Comparison of ENCODE assay signal across 18 cellular contexts in the genomic region with DNA sequence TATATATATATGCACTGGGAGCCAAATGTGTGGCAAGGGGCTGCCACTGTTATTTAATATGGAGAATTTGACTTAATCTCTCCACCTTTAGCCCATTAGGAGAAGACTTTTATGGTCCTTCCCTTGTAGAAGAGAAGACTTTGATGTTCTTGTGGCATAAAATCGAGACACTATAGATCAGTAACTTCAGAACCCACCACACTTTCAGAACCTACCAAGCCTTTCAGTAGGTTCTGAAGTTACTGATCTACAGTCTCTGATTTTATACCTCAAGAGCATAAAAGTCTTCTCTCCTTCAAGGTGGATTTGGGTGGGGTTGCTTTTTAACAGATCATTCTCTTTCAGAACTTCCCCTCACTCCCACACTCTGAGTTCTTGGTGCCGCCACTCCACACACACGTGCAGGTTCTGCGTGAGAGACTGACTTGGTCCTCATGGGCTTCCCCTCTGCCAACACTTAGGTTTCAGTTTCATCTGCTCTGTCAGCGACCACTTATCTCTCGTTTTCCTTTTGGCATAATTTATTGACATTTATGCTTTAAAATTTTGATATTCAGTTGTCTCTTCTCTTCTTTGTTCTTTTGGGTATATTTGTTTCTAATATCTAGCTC.
DNase-seq lines count a peak whose midpoint lies in the region; ATAC-seq and TF ChIP-seq lines count a peak whose summit lies in the region.
"Had no signal": no experiment of that assay in that cellular context is flagged by ENCODE, and none has a peak within 500 bp of the region (broad histone marks: within the 10 kb centered on the region; RNA-seq: fewer than 3 reads in every experiment).

No MANE protein-coding gene starts in this region.

- H3K27me3 ChIP-seq in OCI-LY3 (ENCODE audit: low read depth, low read length) = no peaks in the 10 kb centered on the region
- H3K27me3 ChIP-seq: Peyer's patch had no signal

- H3K9ac ChIP-seq in OCI-LY3 (ENCODE audit: low read length) = peak overlapping the region; percentile 33

- DNase-seq in GM12865 (ENCODE audit: low read depth) = peak; percentile 1
- no peak for DNase-seq in NCI-H2081 treated with DMSO at 0.1 percent for 48 hours (lab: John Stamatoyannopoulos, UW)
- DNase-seq in stimulated activated naive B cell treated with anti-CD40 and anti-IgM and Interleukin-4, amounts not matched to agents 10 μg/mL and 1 μg/mL and 100 μg/mL, for 72 hours = no peak
- DNase-seq in stimulated activated effector memory CD8-positive, alpha-beta T cell treated with anti-CD3 and anti-CD28 coated beads, Interleukin-12 subunit alpha, Interleukin-12 subunit beta, amount 100 ng/mL, for 72 hours (ENCODE audit: low spot score in 2 of 2) = no peak
- no peak for DNase-seq in chondrocyte (ENCODE audit: low spot score)
- DNase-seq: CD8-positive, alpha-beta T cell; DMS79 treated with DMSO at 0.1 percent for 48 hours; IMR-90; NCI-H1048; NCI-H1694 treated with DMSO at 0.1 percent for 48 hours; NCI-H524; Peyer's patch; SHP77 treated with DMSO at 0.1 percent for 48 hours; WERI-Rb-1 had no signal

- no peak overlapping the region for H3K27ac Mint-ChIP-seq in stimulated activated naive B cell treated with anti-CD40 and anti-IgM and Interleukin-4, amounts not matched to agents 10 μg/mL and 1 μg/mL and 100 μg/mL, for 72 hours
- no peak overlapping the region for H3K27ac Mint-ChIP-seq in stimulated activated effector memory CD8-positive, alpha-beta T cell treated with anti-CD3 and anti-CD28 coated beads, Interleukin-12 subunit alpha, Interleukin-12 subunit beta, amount 100 ng/mL, for 72 hours
- no peak overlapping the region for H3K27ac Mint-ChIP-seq in chondrocyte (ENCODE audit: unreplicated experiment)
- H3K27ac Mint-ChIP-seq: CD8-positive, alpha-beta T cell; T-helper 2 cell treated with Interferon-gamma antibody and Interleukin-4, amounts not matched to agents 5 μg/mL and 100 μg/mL, for 36 hours had no signal

- H3K4me2 ChIP-seq in OCI-LY3 (ENCODE audit: low read length) = peak overlapping the region; percentile 70

- peak; percentile 48 for ATAC-seq in GM18498 (IDR thresholded peaks at IDR 0.05; ENCODE audit: unreplicated experiment)
- ATAC-seq in HG02763 (IDR thresholded peaks at IDR 0.05; ENCODE audit: unreplicated experiment) = peak; percentile 61
- no peak for ATAC-seq in stimulated activated naive B cell treated with anti-CD40 and anti-IgM and Interleukin-4, amounts not matched to agents 10 μg/mL and 1 μg/mL and 100 μg/mL, for 72 hours (replicated peaks)
- no peak for ATAC-seq in stimulated activated effector memory CD8-positive, alpha-beta T cell treated with anti-CD3 and anti-CD28 coated beads, Interleukin-12 subunit alpha, Interleukin-12 subunit beta, amount 100 ng/mL, for 72 hours
- ATAC-seq: CD8-positive, alpha-beta T cell had no signal

- peak overlapping the region; percentile 80 for H2AFZ ChIP-seq in OCI-LY3 (ENCODE audit: low read depth, low read length)

- H3K9me3 Mint-ChIP-seq in stimulated activated naive B cell treated with anti-CD40 and anti-IgM and Interleukin-4, amounts not matched to agents 10 μg/mL and 1 μg/mL and 100 μg/mL, for 72 hours = peaks cover 2 to 5% of the 10 kb centered on the region in 2 donors
- H3K9me3 Mint-ChIP-seq in stimulated activated effector memory CD8-positive, alpha-beta T cell treated with anti-CD3 and anti-CD28 coated beads, Interleukin-12 subunit alpha, Interleukin-12 subunit beta, amount 100 ng/mL, for 72 hours = peaks cover 20% of the 10 kb centered on the region
- H3K9me3 Mint-ChIP-seq in chondrocyte (ENCODE audit: low read depth) = no peaks in the 10 kb centered on the region

- H3K4me3 ChIP-seq in GM12865 (ENCODE audit: low read depth, low read length) = no peak overlapping the region
- H3K4me3 ChIP-seq in OCI-LY3 (ENCODE audit: low read length) = peak overlapping the region; percentile 57
- H3K4me3 ChIP-seq: Peyer's patch had no signal

- H3K4me3 Mint-ChIP-seq in stimulated activated naive B cell treated with anti-CD40 and anti-IgM and Interleukin-4, amounts not matched to agents 10 μg/mL and 1 μg/mL and 100 μg/mL, for 72 hours = no peak overlapping the region
- no peak overlapping the region for H3K4me3 Mint-ChIP-seq in stimulated activated effector memory CD8-positive, alpha-beta T cell treated with anti-CD3 and anti-CD28 coated beads, Interleukin-12 subunit alpha, Interleukin-12 subunit beta, amount 100 ng/mL, for 72 hours
- H3K4me3 Mint-ChIP-seq in chondrocyte (ENCODE audit: unreplicated experiment) = no peak overlapping the region
- H3K4me3 Mint-ChIP-seq: CD8-positive, alpha-beta T cell; T-helper 2 cell treated with Interferon-gamma antibody and Interleukin-4, amounts not matched to agents 5 μg/mL and 100 μg/mL, for 36 hours had no signal

- H3K27ac ChIP-seq in OCI-LY3 (ENCODE audit: low read length) = peak overlapping the region; percentile 26; the same call in 1 of the 2 replicates
- H3K27ac ChIP-seq: Peyer's patch, WERI-Rb-1 had no signal

- no peaks in the 10 kb centered on the region for H3K36me3 ChIP-seq in OCI-LY3 (replicated peaks; ENCODE audit: low read depth, low read length)
- H3K36me3 ChIP-seq: Peyer's patch, WERI-Rb-1 had no signal

- no peaks in the 10 kb centered on the region for H3K36me3 Mint-ChIP-seq in stimulated activated naive B cell treated with anti-CD40 and anti-IgM and Interleukin-4, amounts not matched to agents 10 μg/mL and 1 μg/mL and 100 μg/mL, for 72 hours
- H3K36me3 Mint-ChIP-seq in stimulated activated effector memory CD8-positive, alpha-beta T cell treated with anti-CD3 and anti-CD28 coated beads, Interleukin-12 subunit alpha, Interleukin-12 subunit beta, amount 100 ng/mL, for 72 hours = no peaks in the 10 kb centered on the region
- no peaks in the 10 kb centered on the region for H3K36me3 Mint-ChIP-seq in chondrocyte (ENCODE audit: low read depth)
- H3K36me3 Mint-ChIP-seq: CD8-positive, alpha-beta T cell had no signal

- H3K4me1 Mint-ChIP-seq in stimulated activated naive B cell treated with anti-CD40 and anti-IgM and Interleukin-4, amounts not matched to agents 10 μg/mL and 1 μg/mL and 100 μg/mL, for 72 hours = no peaks in the 10 kb centered on the region
- H3K4me1 Mint-ChIP-seq in stimulated activated effector memory CD8-positive, alpha-beta T cell treated with anti-CD3 and anti-CD28 coated beads, Interleukin-12 subunit alpha, Interleukin-12 subunit beta, amount 100 ng/mL, for 72 hours = no peaks in the 10 kb centered on the region
- no peaks in the 10 kb centered on the region for H3K4me1 Mint-ChIP-seq in chondrocyte (ENCODE audit: low read depth)

- TF ChIP-seq CTCF in GM12865 (IDR thresholded peaks at IDR 0.05; ENCODE audit: insufficient read depth, low read depth, low read length, missing control alignments) (no peak), OCI-LY3 (IDR thresholded peaks at IDR 0.05; ENCODE audit: low read depth, low read length) (no peak), chondrocyte (IDR thresholded peaks at IDR 0.05) (no peak)

- H4K20me1 ChIP-seq in OCI-LY3 (ENCODE audit: insufficient read depth, low read length) = no peaks in the 10 kb centered on the region

- H3K4me1 ChIP-seq in OCI-LY3 (ENCODE audit: low read length) = peaks cover 14% of the 10 kb centered on the region
- H3K4me1 ChIP-seq: Peyer's patch had no signal

- no peaks in the 10 kb centered on the region for H3K9me3 ChIP-seq in OCI-LY3 (ENCODE audit: insufficient read depth, low read length)
- H3K9me3 ChIP-seq: Peyer's patch had no signal

- H3K27me3 Mint-ChIP-seq in stimulated activated naive B cell treated with anti-CD40 and anti-IgM and Interleukin-4, amounts not matched to agents 10 μg/mL and 1 μg/mL and 100 μg/mL, for 72 hours = no peaks in the 10 kb centered on the region
- H3K27me3 Mint-ChIP-seq in chondrocyte (ENCODE audit: low read depth) = peaks cover 9% of the 10 kb centered on the region

- H3K79me2 ChIP-seq in OCI-LY3 (ENCODE audit: low read length) = no peaks in the 10 kb centered on the region

Comparison
In these comparisons a context has a peak if more than half of its experiments do, and no peak if none do; other contexts are left out.
1. ATAC-seq: peak in GM18498 (single experiment) and HG02763 (single experiment); none in stimulated activated naive B cell treated with anti-CD40 and anti-IgM and Interleukin-4, amounts not matched to agents 10 μg/mL and 1 μg/mL and 100 μg/mL, for 72 hours (0 of 2) and stimulated activated effector memory CD8-positive, alpha-beta T cell treated with anti-CD3 and anti-CD28 coated beads, Interleukin-12 subunit alpha, Interleukin-12 subunit beta, amount 100 ng/mL, for 72 hours (single experiment).